Comparison of ENCODE assay signal across 1 cellular context in genomic region chr1:168362991-168363390, GRCh38.
A peak's percentile ranks its signal among the peaks of the same experiment; 100 is the strongest.
TF ChIP-seq lines count a peak whose summit lies in the region.

No MANE protein-coding gene starts in this region.

TF ChIP-seq in K562, 482 proteins besides CTCF, POLR2A, EP300 and RAD21 (continued from another document):
- TF ChIP-seq CEBPZ (IDR thresholded peaks at IDR 0.05; ENCODE audit: borderline replicate concordance, low read depth, low read length) (no peak), TRIM25 (IDR thresholded peaks at IDR 0.05; ENCODE audit: borderline replicate concordance) (no peak), MAFK (IDR thresholded peaks at IDR 0.05; ENCODE audit: low read length) (peak; percentile 96), TAF15 (IDR thresholded peaks at IDR 0.05; ENCODE audit: low read depth, low read length) (no peak), TAF1 (IDR thresholded peaks at IDR 0.05; ENCODE audit: control insufficient read depth, extremely low read depth, insufficient read depth, low read length, severe bottlenecking) (no peak), POU5F1 (IDR thresholded peaks at IDR 0.05; ENCODE audit: borderline replicate concordance, low read depth, low read length, partially characterized antibody) (no peak), NFIX (CRISPR knock-in tag; IDR thresholded peaks at IDR 0.05; ENCODE audit: low read depth) (no peak), CTBP1 (IDR thresholded peaks at IDR 0.05; ENCODE audit: borderline replicate concordance) (no peak), SNIP1 (IDR thresholded peaks at IDR 0.05; ENCODE audit: low read depth) (no peak), NFIC (IDR thresholded peaks at IDR 0.05) (no peak), ZNF76 (CRISPR knock-in tag; IDR thresholded peaks at IDR 0.05; ENCODE audit: borderline replicate concordance) (no peak), NR2F6 (CRISPR knock-in tag; IDR thresholded peaks at IDR 0.05) (no peak), KDM5B (IDR thresholded peaks at IDR 0.05; ENCODE audit: insufficient replicate concordance, low read depth, low read length) (no peak), ETV5 (CRISPR knock-in tag; IDR thresholded peaks at IDR 0.05; ENCODE audit: low read depth) (no peak), ZNF444 (CRISPR knock-in tag; IDR thresholded peaks at IDR 0.05) (no peak), PTRF (tag; IDR thresholded peaks at IDR 0.05) (no peak), SIX5 (IDR thresholded peaks at IDR 0.05; ENCODE audit: borderline replicate concordance in 1 of 2, insufficient read depth in 1 of 2, low read depth in 1 of 2, low read length in 2 of 2) (no peak)
- TF ChIP-seq, protein P1, sequence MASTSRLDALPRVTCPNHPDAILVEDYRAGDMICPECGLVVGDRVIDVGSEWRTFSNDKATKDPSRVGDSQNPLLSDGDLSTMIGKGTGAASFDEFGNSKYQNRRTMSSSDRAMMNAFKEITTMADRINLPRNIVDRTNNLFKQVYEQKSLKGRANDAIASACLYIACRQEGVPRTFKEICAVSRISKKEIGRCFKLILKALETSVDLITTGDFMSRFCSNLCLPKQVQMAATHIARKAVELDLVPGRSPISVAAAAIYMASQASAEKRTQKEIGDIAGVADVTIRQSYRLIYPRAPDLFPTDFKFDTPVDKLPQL (IDR thresholded peaks at IDR 0.05; ENCODE audit: extremely low read depth, insufficient read length): no peak
- TF ChIP-seq, protein P2, sequence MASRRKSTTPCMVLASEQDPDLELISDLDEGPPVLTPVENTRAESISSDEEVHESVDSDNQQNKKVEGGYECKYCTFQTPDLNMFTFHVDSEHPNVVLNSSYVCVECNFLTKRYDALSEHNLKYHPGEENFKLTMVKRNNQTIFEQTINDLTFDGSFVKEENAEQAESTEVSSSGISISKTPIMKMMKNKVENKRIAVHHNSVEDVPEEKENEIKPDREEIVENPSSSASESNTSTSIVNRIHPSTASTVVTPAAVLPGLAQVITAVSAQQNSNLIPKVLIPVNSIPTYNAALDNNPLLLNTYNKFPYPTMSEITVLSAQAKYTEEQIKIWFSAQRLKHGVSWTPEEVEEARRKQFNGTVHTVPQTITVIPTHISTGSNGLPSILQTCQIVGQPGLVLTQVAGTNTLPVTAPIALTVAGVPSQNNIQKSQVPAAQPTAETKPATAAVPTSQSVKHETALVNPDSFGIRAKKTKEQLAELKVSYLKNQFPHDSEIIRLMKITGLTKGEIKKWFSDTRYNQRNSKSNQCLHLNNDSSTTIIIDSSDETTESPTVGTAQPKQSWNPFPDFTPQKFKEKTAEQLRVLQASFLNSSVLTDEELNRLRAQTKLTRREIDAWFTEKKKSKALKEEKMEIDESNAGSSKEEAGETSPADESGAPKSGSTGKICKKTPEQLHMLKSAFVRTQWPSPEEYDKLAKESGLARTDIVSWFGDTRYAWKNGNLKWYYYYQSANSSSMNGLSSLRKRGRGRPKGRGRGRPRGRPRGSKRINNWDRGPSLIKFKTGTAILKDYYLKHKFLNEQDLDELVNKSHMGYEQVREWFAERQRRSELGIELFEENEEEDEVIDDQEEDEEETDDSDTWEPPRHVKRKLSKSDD (conservative IDR thresholded peaks at IDR 0.05; ENCODE audit: low read length): no peak
- TF ChIP-seq, protein P3, sequence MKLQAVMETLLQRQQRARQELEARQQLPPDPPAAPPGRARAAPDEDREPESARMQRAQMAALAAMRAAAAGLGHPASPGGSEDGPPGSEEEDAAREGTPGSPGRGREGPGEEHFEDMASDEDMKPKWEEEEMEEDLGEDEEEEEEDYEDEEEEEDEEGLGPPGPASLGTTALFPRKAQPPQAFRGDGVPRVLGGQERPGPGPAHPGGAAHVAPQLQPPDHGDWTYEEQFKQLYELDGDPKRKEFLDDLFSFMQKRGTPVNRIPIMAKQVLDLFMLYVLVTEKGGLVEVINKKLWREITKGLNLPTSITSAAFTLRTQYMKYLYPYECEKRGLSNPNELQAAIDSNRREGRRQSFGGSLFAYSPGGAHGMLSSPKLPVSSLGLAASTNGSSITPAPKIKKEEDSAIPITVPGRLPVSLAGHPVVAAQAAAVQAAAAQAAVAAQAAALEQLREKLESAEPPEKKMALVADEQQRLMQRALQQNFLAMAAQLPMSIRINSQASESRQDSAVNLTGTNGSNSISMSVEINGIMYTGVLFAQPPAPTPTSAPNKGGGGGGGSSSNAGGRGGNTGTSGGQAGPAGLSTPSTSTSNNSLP (IDR thresholded peaks at IDR 0.05; ENCODE audit: borderline replicate concordance, low read depth, low read length): no peak
- TF ChIP-seq, protein P4, sequence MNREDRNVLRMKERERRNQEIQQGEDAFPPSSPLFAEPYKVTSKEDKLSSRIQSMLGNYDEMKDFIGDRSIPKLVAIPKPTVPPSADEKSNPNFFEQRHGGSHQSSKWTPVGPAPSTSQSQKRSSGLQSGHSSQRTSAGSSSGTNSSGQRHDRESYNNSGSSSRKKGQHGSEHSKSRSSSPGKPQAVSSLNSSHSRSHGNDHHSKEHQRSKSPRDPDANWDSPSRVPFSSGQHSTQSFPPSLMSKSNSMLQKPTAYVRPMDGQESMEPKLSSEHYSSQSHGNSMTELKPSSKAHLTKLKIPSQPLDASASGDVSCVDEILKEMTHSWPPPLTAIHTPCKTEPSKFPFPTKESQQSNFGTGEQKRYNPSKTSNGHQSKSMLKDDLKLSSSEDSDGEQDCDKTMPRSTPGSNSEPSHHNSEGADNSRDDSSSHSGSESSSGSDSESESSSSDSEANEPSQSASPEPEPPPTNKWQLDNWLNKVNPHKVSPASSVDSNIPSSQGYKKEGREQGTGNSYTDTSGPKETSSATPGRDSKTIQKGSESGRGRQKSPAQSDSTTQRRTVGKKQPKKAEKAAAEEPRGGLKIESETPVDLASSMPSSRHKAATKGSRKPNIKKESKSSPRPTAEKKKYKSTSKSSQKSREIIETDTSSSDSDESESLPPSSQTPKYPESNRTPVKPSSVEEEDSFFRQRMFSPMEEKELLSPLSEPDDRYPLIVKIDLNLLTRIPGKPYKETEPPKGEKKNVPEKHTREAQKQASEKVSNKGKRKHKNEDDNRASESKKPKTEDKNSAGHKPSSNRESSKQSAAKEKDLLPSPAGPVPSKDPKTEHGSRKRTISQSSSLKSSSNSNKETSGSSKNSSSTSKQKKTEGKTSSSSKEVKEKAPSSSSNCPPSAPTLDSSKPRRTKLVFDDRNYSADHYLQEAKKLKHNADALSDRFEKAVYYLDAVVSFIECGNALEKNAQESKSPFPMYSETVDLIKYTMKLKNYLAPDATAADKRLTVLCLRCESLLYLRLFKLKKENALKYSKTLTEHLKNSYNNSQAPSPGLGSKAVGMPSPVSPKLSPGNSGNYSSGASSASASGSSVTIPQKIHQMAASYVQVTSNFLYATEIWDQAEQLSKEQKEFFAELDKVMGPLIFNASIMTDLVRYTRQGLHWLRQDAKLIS (CRISPR knock-in tag; IDR thresholded peaks at IDR 0.05): no peak
- TF ChIP-seq, protein P5, sequence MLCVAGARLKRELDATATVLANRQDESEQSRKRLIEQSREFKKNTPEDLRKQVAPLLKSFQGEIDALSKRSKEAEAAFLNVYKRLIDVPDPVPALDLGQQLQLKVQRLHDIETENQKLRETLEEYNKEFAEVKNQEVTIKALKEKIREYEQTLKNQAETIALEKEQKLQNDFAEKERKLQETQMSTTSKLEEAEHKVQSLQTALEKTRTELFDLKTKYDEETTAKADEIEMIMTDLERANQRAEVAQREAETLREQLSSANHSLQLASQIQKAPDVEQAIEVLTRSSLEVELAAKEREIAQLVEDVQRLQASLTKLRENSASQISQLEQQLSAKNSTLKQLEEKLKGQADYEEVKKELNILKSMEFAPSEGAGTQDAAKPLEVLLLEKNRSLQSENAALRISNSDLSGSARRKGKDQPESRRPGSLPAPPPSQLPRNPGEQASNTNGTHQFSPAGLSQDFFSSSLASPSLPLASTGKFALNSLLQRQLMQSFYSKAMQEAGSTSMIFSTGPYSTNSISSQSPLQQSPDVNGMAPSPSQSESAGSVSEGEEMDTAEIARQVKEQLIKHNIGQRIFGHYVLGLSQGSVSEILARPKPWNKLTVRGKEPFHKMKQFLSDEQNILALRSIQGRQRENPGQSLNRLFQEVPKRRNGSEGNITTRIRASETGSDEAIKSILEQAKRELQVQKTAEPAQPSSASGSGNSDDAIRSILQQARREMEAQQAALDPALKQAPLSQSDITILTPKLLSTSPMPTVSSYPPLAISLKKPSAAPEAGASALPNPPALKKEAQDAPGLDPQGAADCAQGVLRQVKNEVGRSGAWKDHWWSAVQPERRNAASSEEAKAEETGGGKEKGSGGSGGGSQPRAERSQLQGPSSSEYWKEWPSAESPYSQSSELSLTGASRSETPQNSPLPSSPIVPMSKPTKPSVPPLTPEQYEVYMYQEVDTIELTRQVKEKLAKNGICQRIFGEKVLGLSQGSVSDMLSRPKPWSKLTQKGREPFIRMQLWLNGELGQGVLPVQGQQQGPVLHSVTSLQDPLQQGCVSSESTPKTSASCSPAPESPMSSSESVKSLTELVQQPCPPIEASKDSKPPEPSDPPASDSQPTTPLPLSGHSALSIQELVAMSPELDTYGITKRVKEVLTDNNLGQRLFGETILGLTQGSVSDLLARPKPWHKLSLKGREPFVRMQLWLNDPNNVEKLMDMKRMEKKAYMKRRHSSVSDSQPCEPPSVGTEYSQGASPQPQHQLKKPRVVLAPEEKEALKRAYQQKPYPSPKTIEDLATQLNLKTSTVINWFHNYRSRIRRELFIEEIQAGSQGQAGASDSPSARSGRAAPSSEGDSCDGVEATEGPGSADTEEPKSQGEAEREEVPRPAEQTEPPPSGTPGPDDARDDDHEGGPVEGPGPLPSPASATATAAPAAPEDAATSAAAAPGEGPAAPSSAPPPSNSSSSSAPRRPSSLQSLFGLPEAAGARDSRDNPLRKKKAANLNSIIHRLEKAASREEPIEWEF (CRISPR knock-in tag; IDR thresholded peaks at IDR 0.05): no peak
